9 cellular contexts compared by ENCODE assay signal in the genomic region with DNA sequence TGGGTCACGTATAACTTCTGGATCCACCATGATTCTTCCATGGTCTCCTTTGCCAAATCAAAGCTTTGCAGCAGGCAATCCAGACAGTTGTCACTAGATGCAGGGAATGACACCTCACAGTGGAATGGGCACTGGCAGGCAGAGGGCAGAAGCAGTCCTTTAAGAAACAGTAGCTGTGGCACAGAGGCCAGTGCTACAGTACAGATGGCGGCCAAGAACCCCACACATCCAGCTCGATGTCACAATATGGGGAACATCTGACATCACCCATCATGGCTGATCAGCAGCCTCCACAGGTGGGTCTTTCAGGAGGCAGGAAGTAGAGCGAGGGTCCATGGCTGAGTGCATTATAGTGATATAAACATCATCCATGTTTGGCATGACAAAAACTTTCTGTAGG. TPM values are rescaled to one million over a fixed set of nuclear protein-coding genes. Genes with fewer than 3 reads are reported as not detected.
DNase-seq lines count a peak whose midpoint lies in the region; ATAC-seq, FAIRE-seq and TF ChIP-seq lines count a peak whose summit lies in the region.
"Had no signal": no experiment of that assay in that cellular context is flagged by ENCODE, and none has a peak within 500 bp of the region (broad histone marks: within the 10 kb centered on the region; RNA-seq: fewer than 3 reads in every experiment).

No MANE protein-coding gene starts in this region.

- no peak overlapping the region for H3K4ac ChIP-seq in neuronal stem cell (ENCODE audit: low read length)

- no peak for TF ChIP-seq EP300 in A549 (IDR thresholded peaks at IDR 0.05)

- ATAC-seq in A549 (peak; percentile 5 to 9; a peak in 3 of 6 replicates), HG03457 (IDR thresholded peaks at IDR 0.05; ENCODE audit: unreplicated experiment) (no peak)

- CTCF ChIA-PET in A549 (lab: Yijun Ruan, JAX), result interaction anchor here (0.6 to 9.5 kb wide), 22 partner anchors 9 to 271 kb away, joined by 3 to 105 read pairs (median 3); a partner anchor contains a TSS

- no peak; a peak in 2 of 5 replicates for TF ChIP-seq RAD21 in A549 (conservative IDR thresholded peaks at IDR 0.05 in 1 of 2, IDR thresholded peaks at IDR 0.05 in 1 of 2)

- FAIRE-seq in A549 (lab: Jason Lieb, UNC), result no peak
- FAIRE-seq: GM18507 had no signal

- H2AFZ ChIP-seq in neuronal stem cell (ENCODE audit: low read length), result no peak overlapping the region

- no peaks in the 10 kb centered on the region for H3K9me3 ChIP-seq in A549
- no peaks in the 10 kb centered on the region for H3K9me3 ChIP-seq in left ventricle myocardium inferior (replicated peaks)
- H3K9me3 ChIP-seq in neuronal stem cell (replicated peaks in 1 of 2; ENCODE audit: control insufficient read depth in 2 of 2, insufficient read depth in 1 of 2, low read depth in 1 of 2, low read length in 2 of 2), result no peaks in the 10 kb centered on the region

- no peak overlapping the region for H3K4me2 ChIP-seq in A549
- no peak overlapping the region for H3K4me2 ChIP-seq in neuronal stem cell (ENCODE audit: insufficient read depth, low read length, poor library complexity, severe bottlenecking)

- no peak overlapping the region for H4K91ac ChIP-seq in neuronal stem cell (ENCODE audit: low read depth, low read length, poor library complexity)

- no peaks in the 10 kb centered on the region for H3K27me3 ChIP-seq in left ventricle myocardium inferior (ENCODE audit: low read depth)
- H3K27me3 ChIP-seq in neuronal stem cell (ENCODE audit: control insufficient read depth in 3 of 3, insufficient read depth in 3 of 3, low read depth in 1 of 3, low read length in 3 of 3), result no peaks in the 10 kb centered on the region

- H3K9ac ChIP-seq in neuronal stem cell (ENCODE audit: low read depth, low read length, poor library complexity), result no peak overlapping the region

- no peak overlapping the region for H2BK15ac ChIP-seq in neuronal stem cell (ENCODE audit: low read length)

- no peak overlapping the region for H2BK12ac ChIP-seq in neuronal stem cell (ENCODE audit: low read length)

- no peak overlapping the region for H3K18ac ChIP-seq in neuronal stem cell (ENCODE audit: low read length)

- H3K36me3 ChIP-seq in left ventricle myocardium inferior (peaks cover 23% of the 10 kb centered on the region), neuronal stem cell (replicated peaks in 1 of 2; ENCODE audit: control insufficient read depth in 2 of 2, insufficient read depth in 2 of 2, low read length in 2 of 2) (peaks cover 2 to 61% of the 10 kb centered on the region in 2 donors)

- H3K4me3 ChIP-seq in A549, result no peak overlapping the region
- H3K4me3 ChIP-seq in left ventricle myocardium inferior, result no peak overlapping the region
- H3K4me3 ChIP-seq in neuronal stem cell (ENCODE audit: low read length in 2 of 2), result no peak overlapping the region

- no peak overlapping the region for H3K14ac ChIP-seq in neuronal stem cell (ENCODE audit: low read length)

- H3K23ac ChIP-seq in neuronal stem cell (ENCODE audit: low read depth, low read length, poor library complexity), result no peak overlapping the region

- TF ChIP-seq POLR2A in A549 (IDR thresholded peaks at IDR 0.05; ENCODE audit: low read length) (peak; percentile 53; the same call in 1 of the 2 replicates), Raji (IDR thresholded peaks at IDR 0.05; ENCODE audit: insufficient read depth, low read depth, low read length) (peak; percentile 70)

- H3K27ac ChIP-seq in A549 (peak overlapping the region in 1 of 2 experiments; percentile 98; a peak in 4 of 6 replicates), left ventricle myocardium inferior (replicated peaks) (peak overlapping the region; percentile 98), neuronal stem cell (replicated peaks; ENCODE audit: low read length) (no peak overlapping the region)

- H2BK120ac ChIP-seq in neuronal stem cell (ENCODE audit: low read depth, low read length), result no peak overlapping the region

- no peak overlapping the region for H4K8ac ChIP-seq in neuronal stem cell (ENCODE audit: low read depth, low read length)

- TF ChIP-seq CTCF in A549 (IDR thresholded peaks at IDR 0.05) (no peak), GM10266 (IDR thresholded peaks at IDR 0.05; ENCODE audit: control insufficient read depth, insufficient read depth, low read depth, missing control alignments) (peak; percentile 8), left ventricle myocardium inferior (IDR thresholded peaks at IDR 0.05; ENCODE audit: borderline replicate concordance) (peak; percentile 54)

- 88% methylated on average over 4 of the region's 4 CpGs for WGBS in A549 (ENCODE audit: missing lambda C conversion rate)
- WGBS in neuronal stem cell (ENCODE audit: extremely low coverage in 2 of 2, insufficient read length in 2 of 2, insufficient replicate concordance in 1 of 2), 2 donors, result no CpG with 5 or more reads among the region's 4 CpGs

- intact Hi-C loops in left ventricle myocardium inferior (cut with micrococcal nuclease), result loop anchor here (5.0 kb wide), 2 partner anchors 114 to 134 kb away; a partner anchor contains a TSS

- no peak overlapping the region for H2AK5ac ChIP-seq in neuronal stem cell (ENCODE audit: low read depth, low read length)

- H3K79me1 ChIP-seq in neuronal stem cell (ENCODE audit: low read depth, low read length), result no peaks in the 10 kb centered on the region

- peak in 1 of 2 experiments; percentile 44 for DNase-seq in A549 (ENCODE audit: low read depth in 1 of 2, low spot score in 1 of 2)
- no peak for DNase-seq in GM10266 (ENCODE audit: extremely low spot score)
- no peak for DNase-seq in left ventricle myocardium inferior
- no peak for DNase-seq in stimulated activated CD4-positive, alpha-beta T cell treated with anti-CD3 and anti-CD28 coated beads, Interleukin-4, amount 100 ng/mL, for 1 hour
- DNase-seq in iPS-NIHi7 (ENCODE audit: extremely low spot score), result no peak
- DNase-seq in neuronal stem cell (ENCODE audit: low spot score), result no peak

- POLR2A ChIA-PET in A549 (lab: Yijun Ruan, JAX), result interaction anchor here (1.4 to 2.5 kb wide), 3 partner anchors 113 to 133 kb away, joined by 6 to 10 read pairs (median 8); no protein-coding TSS in a partner anchor

- H2BK5ac ChIP-seq in neuronal stem cell (ENCODE audit: low read length), result no peak overlapping the region

- H3K4me1 ChIP-seq in A549 (peaks cover 27% of the 10 kb centered on the region; the same call in 2 of the 3 replicates), left ventricle myocardium inferior (peaks cover 78% of the 10 kb centered on the region), neuronal stem cell (ENCODE audit: control insufficient read depth in 2 of 2, insufficient read depth in 1 of 2, low read depth in 1 of 2, low read length in 2 of 2) (peaks cover 0 to 2% of the 10 kb centered on the region in 2 donors)

TF ChIP-seq in A549, 52 proteins besides CTCF, POLR2A, EP300 and RAD21:
- TF ChIP-seq CEBPB (IDR thresholded peaks at IDR 0.05), result peak in 1 of 2 experiments; percentile 74; a peak in 2 of 4 replicates
- TF ChIP-seq, protein P1, sequence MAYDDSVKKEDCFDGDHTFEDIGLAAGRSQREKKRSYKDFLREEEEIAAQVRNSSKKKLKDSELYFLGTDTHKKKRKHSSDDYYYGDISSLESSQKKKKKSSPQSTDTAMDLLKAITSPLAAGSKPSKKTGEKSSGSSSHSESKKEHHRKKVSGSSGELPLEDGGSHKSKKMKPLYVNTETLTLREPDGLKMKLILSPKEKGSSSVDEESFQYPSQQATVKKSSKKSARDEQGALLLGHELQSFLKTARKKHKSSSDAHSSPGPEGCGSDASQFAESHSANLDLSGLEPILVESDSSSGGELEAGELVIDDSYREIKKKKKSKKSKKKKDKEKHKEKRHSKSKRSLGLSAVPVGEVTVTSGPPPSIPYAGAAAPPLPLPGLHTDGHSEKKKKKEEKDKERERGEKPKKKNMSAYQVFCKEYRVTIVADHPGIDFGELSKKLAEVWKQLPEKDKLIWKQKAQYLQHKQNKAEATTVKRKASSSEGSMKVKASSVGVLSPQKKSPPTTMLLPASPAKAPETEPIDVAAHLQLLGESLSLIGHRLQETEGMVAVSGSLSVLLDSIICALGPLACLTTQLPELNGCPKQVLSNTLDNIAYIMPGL (CRISPR knock-in tag; IDR thresholded peaks at IDR 0.05; ENCODE audit: borderline replicate concordance), result no peak
- TF ChIP-seq, protein P2, sequence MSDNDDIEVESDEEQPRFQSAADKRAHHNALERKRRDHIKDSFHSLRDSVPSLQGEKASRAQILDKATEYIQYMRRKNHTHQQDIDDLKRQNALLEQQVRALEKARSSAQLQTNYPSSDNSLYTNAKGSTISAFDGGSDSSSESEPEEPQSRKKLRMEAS (IDR thresholded peaks at IDR 0.05), result peak; percentile 26; the same call in 1 of the 2 replicates

RNA-seq across cellular contexts. Expression of a gene that starts 18.8 kb away (rescaled TPM):
- polyA plus RNA-seq in A549 (2011; rRNA removed) (19.8 and 23.3 TPM in 2 replicates), A549 (2017; fragmentation: RNase III; extraction: RNeasy Plus Mini Kit Qiagen cat#74134 plus additional on column Dnase treatment) (3.5 to 4.1 TPM (median 3.7 TPM) in 3 replicates)
- polyA plus RNA-seq in A549 (2012; cell fraction: cytosol; rRNA removed), result 4.5 and 4.6 TPM in 2 replicates
- 7.3 and 8.1 TPM in 2 replicates for polyA plus RNA-seq in A549 (2012; cell fraction: nucleus; rRNA removed)
- polyA minus RNA-seq in A549 (2011; rRNA and poly(A)+ RNA removed), result 39.3 and 44.8 TPM in 2 replicates
- 9.3 TPM for total RNA-seq in left ventricle myocardium inferior
- 3.0 TPM for polyA plus RNA-seq in neuronal stem cell (2013, experiment 1 of 2)
- polyA plus RNA-seq in neuronal stem cell (2013, experiment 2 of 2), result 2.7 TPM
